In genomic region chr14:31261859-31262739, GRCh38 we compare ENCODE assay signal across 8 cellular contexts. TPM values are rescaled to one million over a fixed set of nuclear protein-coding genes. Genes with fewer than 3 reads are reported as not detected.
DNase-seq lines count a peak whose midpoint lies in the region; ATAC-seq and TF ChIP-seq lines count a peak whose summit lies in the region.

No MANE protein-coding gene starts in this region.

- no peak overlapping the region for H3K9ac ChIP-seq in stomach smooth muscle (ENCODE audit: low read length in 2 of 2)

- H3K36me3 ChIP-seq in stomach smooth muscle (ENCODE audit: control insufficient read depth in 2 of 2, insufficient read depth in 2 of 2, low read length in 2 of 2) (no peaks in the 10 kb centered on the region), prostate gland (no peaks in the 10 kb centered on the region)

- no peaks in the 10 kb centered on the region for H3K27me3 ChIP-seq in stomach smooth muscle (ENCODE audit: control insufficient read depth in 1 of 2, insufficient read depth in 2 of 2, low read length in 2 of 2)
- no peaks in the 10 kb centered on the region for H3K27me3 ChIP-seq in prostate gland (replicated peaks; ENCODE audit: insufficient read depth)

- peak overlapping the region; percentile 66 for H3K27ac ChIP-seq in stomach smooth muscle (ENCODE audit: low read length)
- no peak overlapping the region for H3K27ac ChIP-seq in prostate gland

- no peak for TF ChIP-seq POLR2A in prostate gland (IDR thresholded peaks at IDR 0.05)

- intact Hi-C loops in prostate gland (cut with DNase I) = no loop called here

- TF ChIP-seq CTCF in fibroblast of villous mesenchyme (IDR thresholded peaks at IDR 0.05; ENCODE audit: insufficient read depth, low read depth, low read length) = no peak
- TF ChIP-seq CTCF in prostate gland (IDR thresholded peaks at IDR 0.05) = no peak

- H3K9me3 ChIP-seq in stomach smooth muscle (ENCODE audit: control insufficient read depth in 2 of 2, low read length in 2 of 2) = no peaks in the 10 kb centered on the region
- H3K9me3 ChIP-seq in prostate gland = no peaks in the 10 kb centered on the region

- 42% methylated on average over 6 of the region's 6 CpGs for WGBS in prostate gland

- no peak for ATAC-seq in HG02763 (IDR thresholded peaks at IDR 0.05; ENCODE audit: unreplicated experiment)

- peak; percentile 63 for DNase-seq in HCEC 1CT
- DNase-seq in NOMO-1 treated with dmso at 0.1 percent for 144 hours (lab: John Stamatoyannopoulos, UW; ENCODE audit: unreplicated experiment) = peak; percentile 85
- DNase-seq in fibroblast of villous mesenchyme (ENCODE audit: low read depth) = peak; percentile 72
- DNase-seq in prostate gland (ENCODE audit: low spot score) = no peak
- DNase-seq in stimulated activated CD4-positive, alpha-beta T cell treated with anti-CD3 and anti-CD28 coated beads, Interleukin-4, amount 100 ng/mL, for 1 hour = no peak
- DNase-seq in SK-N-DZ (ENCODE audit: low spot score) = no peak

- H3K4me1 ChIP-seq in stomach smooth muscle (ENCODE audit: control insufficient read depth, insufficient read depth, low read length) (peaks cover 27% of the 10 kb centered on the region), prostate gland (replicated peaks) (no peaks in the 10 kb centered on the region)

- H3K4me3 ChIP-seq in fibroblast of villous mesenchyme (ENCODE audit: low read depth, low read length) = no peak overlapping the region
- no peak overlapping the region for H3K4me3 ChIP-seq in stomach smooth muscle (ENCODE audit: low read length in 2 of 2)
- no peak overlapping the region for H3K4me3 ChIP-seq in prostate gland

RNA-seq across cellular contexts. Expression of gene HECTD1, which starts 54.5 kb away (rescaled TPM):
- total RNA-seq in fibroblast of villous mesenchyme (192 and 283 TPM in 2 replicates), prostate gland (100 to 1,000 TPM; 108 to 189 TPM)
- 67.5 and 68.8 TPM in 2 replicates for polyA plus RNA-seq in SK-N-DZ (2014; cell fraction: cytosol; rRNA removed)
- polyA plus RNA-seq in SK-N-DZ (2014; cell fraction: nucleus; rRNA removed) = 99.1 and 143 TPM in 2 replicates

Comparison
In these comparisons a context has a peak if more than half of its experiments do, and no peak if none do; other contexts are left out.
1. DNase-seq: peak in HCEC 1CT (single experiment), NOMO-1 treated with dmso at 0.1 percent for 144 hours (single experiment) and fibroblast of villous mesenchyme (single experiment); none in prostate gland (single experiment), stimulated activated CD4-positive, alpha-beta T cell treated with anti-CD3 and anti-CD28 coated beads, Interleukin-4, amount 100 ng/mL, for 1 hour (single experiment) and SK-N-DZ (single experiment).